ENCODE assay signal across 30 cellular contexts in the genomic region with DNA sequence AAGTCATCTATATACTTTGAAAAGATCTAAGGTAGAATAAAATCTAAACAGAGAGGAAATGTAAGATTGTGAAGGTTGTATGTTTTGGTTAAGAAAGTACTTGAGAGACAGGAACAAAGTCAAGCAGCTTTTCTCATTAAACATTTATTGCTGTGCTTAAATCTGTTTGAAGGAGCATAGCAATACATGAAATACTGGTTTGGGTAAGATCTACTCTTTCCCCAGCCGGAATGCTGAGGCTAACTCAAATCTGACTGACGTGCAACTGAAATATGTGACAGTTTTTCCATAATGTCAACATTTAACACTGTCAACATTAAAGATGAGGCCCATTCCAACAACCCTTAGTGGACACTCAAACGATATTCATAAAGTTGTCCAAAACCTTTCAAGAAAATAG.
"Had no signal": no experiment of that assay in that cellular context is flagged by ENCODE, and none has a peak within 500 bp of the region (broad histone marks: within the 10 kb centered on the region; RNA-seq: fewer than 3 reads in every experiment).

No MANE protein-coding gene starts in this region.

- H3K27me3 Mint-ChIP-seq: activated CD4-positive, alpha-beta T cell treated with anti-CD3 and anti-CD28 coated beads, Interleukin-2, amount 10 ng/mL, durations not matched to agents 24 days and 14 days; activated CD8-positive, alpha-beta T cell treated with anti-CD3 and anti-CD28 coated beads for 36 hours; activated naive CD4-positive, alpha-beta T cell treated with anti-CD3 and anti-CD28 coated beads, Interleukin-2, amount 50 U/mL, for 24 hours; activated naive CD8-positive, alpha-beta T cell treated with anti-CD3 and anti-CD28 coated beads, Interleukin-2, amount 10 ng/mL, durations not matched to agents 7 days and 5 days; activated T-helper 17 cell treated with anti-CD3 and anti-CD28 coated beads, Interleukin-2, amount 50 U/mL, for 72 hours; central memory CD8-positive, alpha-beta T cell had no signal

- ATAC-seq: activated CD8-positive, alpha-beta T cell treated with anti-CD3 and anti-CD28 coated beads for 36 hours; activated T-cell treated with anti-CD3 and anti-CD28 coated beads, Interleukin-2, amount 50 U/mL, for 72 hours; activated T-helper 17 cell treated with anti-CD3 and anti-CD28 coated beads, Interleukin-2, amount 50 U/mL, for 72 hours; Right ventricle myocardium inferior had no signal

- H3K9me3 ChIP-seq: ascending aorta, SJCRH30 had no signal

- H3K4me3 Mint-ChIP-seq: activated CD4-positive, alpha-beta T cell treated with anti-CD3 and anti-CD28 coated beads, Interleukin-2, amount 10 ng/mL, durations not matched to agents 24 days and 14 days; activated CD8-positive, alpha-beta T cell treated with anti-CD3 and anti-CD28 coated beads for 36 hours; activated naive CD4-positive, alpha-beta T cell treated with anti-CD3 and anti-CD28 coated beads, Interleukin-2, amount 50 U/mL, for 24 hours; activated naive CD8-positive, alpha-beta T cell treated with anti-CD3 and anti-CD28 coated beads, Interleukin-2, amount 10 ng/mL, durations not matched to agents 7 days and 5 days; activated T-cell treated with anti-CD3 and anti-CD28 coated beads, Interleukin-2, amount 50 U/mL, for 72 hours; activated T-helper 17 cell treated with anti-CD3 and anti-CD28 coated beads, Interleukin-2, amount 50 U/mL, for 72 hours; central memory CD8-positive, alpha-beta T cell had no signal

- H3K27ac ChIP-seq: ascending aorta, cardiac muscle cell, PC-9, RWPE1, SJCRH30, SK-N-MC had no signal

- H3K27me3 ChIP-seq: ascending aorta, cardiac muscle cell, SJCRH30 had no signal

- H3K4me2 ChIP-seq: PC-9 had no signal

- H3K36me3 ChIP-seq: ascending aorta, cardiac muscle cell, SJCRH30 had no signal

- H3K27ac Mint-ChIP-seq: activated CD4-positive, alpha-beta T cell treated with anti-CD3 and anti-CD28 coated beads, Interleukin-2, amount 10 ng/mL, durations not matched to agents 24 days and 14 days; activated CD8-positive, alpha-beta T cell treated with anti-CD3 and anti-CD28 coated beads for 36 hours; activated naive CD4-positive, alpha-beta T cell treated with anti-CD3 and anti-CD28 coated beads, Interleukin-2, amount 50 U/mL, for 24 hours; activated naive CD8-positive, alpha-beta T cell treated with anti-CD3 and anti-CD28 coated beads, Interleukin-2, amount 10 ng/mL, durations not matched to agents 7 days and 5 days; activated T-cell treated with anti-CD3 and anti-CD28 coated beads, Interleukin-2, amount 50 U/mL, for 72 hours; activated T-helper 17 cell treated with anti-CD3 and anti-CD28 coated beads, Interleukin-2, amount 50 U/mL, for 72 hours had no signal

- FAIRE-seq: RCC 7860 had no signal

- H3K4me1 Mint-ChIP-seq: activated naive CD4-positive, alpha-beta T cell treated with anti-CD3 and anti-CD28 coated beads, Interleukin-2, amount 50 U/mL, for 24 hours had no signal

- DNase-seq: activated CD4-positive, alpha-beta T cell treated with anti-CD3 and anti-CD28 coated beads, Interleukin-2, amount 10 ng/mL, durations not matched to agents 24 days and 14 days; activated CD4-positive, alpha-beta T cell treated with anti-CD3 and anti-CD28 coated beads, Interleukin-2, amount 50 U/mL, for 4 hours; activated CD8-positive, alpha-beta T cell treated with anti-CD3 and anti-CD28 coated beads for 36 hours; activated gamma-delta T cell; activated naive CD4-positive, alpha-beta T cell treated with Interleukin-2 at 50 U/mL for 16 hours; activated naive CD8-positive, alpha-beta T cell treated with anti-CD3 and anti-CD28 coated beads, Interleukin-2, amount 10 ng/mL, durations not matched to agents 7 days and 5 days; activated T-cell treated with anti-CD3 and anti-CD28 coated beads, Interleukin-2, amount 50 U/mL, for 1 hour; activated T-cell treated with anti-CD3 and anti-CD28 coated beads, Interleukin-2, amount 50 U/mL, for 72 hours; amygdala; NCI-H1048; NCI-H1105 treated with DMSO at 0.1 percent for 48 hours; NCI-H1436; NCI-H1694; NCI-H1930; NCI-H2081 treated with DMSO at 0.1 percent for 48 hours; NCI-H345; NCI-H524 treated with DMSO at 0.1 percent for 48 hours; NK-92 treated with Interleukin-12 subunit alpha and Interleukin-12 subunit beta, amount 100 ng/mL, for 24 hours; PC-9; SJCRH30; T1000 had no signal

- H3K4me3 ChIP-seq: ascending aorta, cardiac muscle cell, PC-9, SJCRH30, SK-N-MC had no signal

- H3K9me3 Mint-ChIP-seq: activated naive CD4-positive, alpha-beta T cell treated with anti-CD3 and anti-CD28 coated beads, Interleukin-2, amount 50 U/mL, for 24 hours; activated T-helper 17 cell treated with anti-CD3 and anti-CD28 coated beads, Interleukin-2, amount 50 U/mL, for 72 hours; central memory CD8-positive, alpha-beta T cell had no signal

- H3K4me1 ChIP-seq: ascending aorta, SJCRH30 had no signal

- H2AFZ ChIP-seq: PC-9 had no signal
